In the genomic region with DNA sequence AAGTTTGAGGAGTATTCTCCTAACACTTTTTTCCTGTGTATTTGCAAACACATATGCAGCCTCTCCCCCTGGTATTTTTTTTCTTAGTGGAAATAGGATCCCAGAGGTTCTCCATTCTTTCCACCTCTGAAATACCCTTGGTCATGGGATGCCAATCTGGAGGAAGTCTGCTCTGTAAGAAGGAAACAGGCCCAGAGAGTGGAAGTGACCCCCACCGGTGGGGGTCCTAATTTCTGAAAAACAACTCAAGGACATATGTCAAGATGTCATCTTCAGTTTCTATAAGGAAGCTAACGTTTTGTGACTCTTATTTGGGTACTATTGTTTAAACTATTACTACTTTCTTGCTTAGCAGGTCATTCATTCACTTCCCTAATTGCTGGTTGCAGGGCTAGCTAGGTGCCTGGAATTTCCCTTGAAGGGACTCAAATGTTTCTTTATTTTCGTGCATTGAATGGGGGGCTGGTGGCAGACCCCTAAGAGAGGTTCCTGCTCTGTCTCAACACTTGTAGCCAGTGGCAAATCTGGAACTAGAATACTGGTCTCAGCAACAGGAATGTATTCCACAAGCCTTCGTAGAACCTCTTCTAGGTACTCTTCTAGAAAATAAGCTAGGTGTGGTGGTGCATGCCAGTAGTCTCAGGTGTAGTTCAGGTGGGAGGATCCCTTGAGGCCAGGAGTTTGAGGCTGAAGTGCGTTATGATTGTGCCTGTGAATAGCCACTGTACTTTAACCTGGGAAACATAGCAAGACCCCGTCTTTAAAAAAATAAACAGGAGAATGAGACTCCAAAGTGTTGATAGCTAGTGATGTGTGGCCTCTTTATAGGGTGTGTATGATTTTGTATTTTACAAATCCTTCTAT, we compare ENCODE assay signal across 8 cellular contexts.
DNase-seq lines count a peak whose midpoint lies in the region; ATAC-seq and TF ChIP-seq lines count a peak whose summit lies in the region.

No MANE protein-coding gene starts in this region.

- peak; percentile 10 for ATAC-seq in HG03354 (IDR thresholded peaks at IDR 0.05; ENCODE audit: poor library complexity, severe bottlenecking, unreplicated experiment)
- no peak for ATAC-seq in activated naive CD8-positive, alpha-beta T cell treated with anti-CD3 and anti-CD28 coated beads, Interleukin-2, amount 50 U/mL, for 24 hours

- DNase-seq in CD1c-positive myeloid dendritic cell (ENCODE audit: extremely low spot score) (peak; percentile 68), NCI-H146 treated with DMSO at 0.1 percent for 48 hours (lab: John Stamatoyannopoulos, UW; ENCODE audit: unreplicated experiment) (no peak), KBM-7 (no peak), D341Med (ENCODE audit: low spot score) (no peak)
- DNase-seq in activated naive CD8-positive, alpha-beta T cell treated with anti-CD3 and anti-CD28 coated beads, Interleukin-2, amount 50 U/mL, for 24 hours: no peak
- DNase-seq in stimulated activated CD4-positive, alpha-beta T cell treated with anti-CD3 and anti-CD28 coated beads, Interleukin-4, amount 100 ng/mL, for 1 hour: no peak

- H3K9me3 Mint-ChIP-seq in activated naive CD8-positive, alpha-beta T cell treated with anti-CD3 and anti-CD28 coated beads, Interleukin-2, amount 50 U/mL, for 24 hours: no peaks in the 10 kb centered on the region
- no peaks in the 10 kb centered on the region for H3K9me3 Mint-ChIP-seq in nephron

- no peaks in the 10 kb centered on the region for H3K27me3 Mint-ChIP-seq in activated naive CD8-positive, alpha-beta T cell treated with anti-CD3 and anti-CD28 coated beads, Interleukin-2, amount 50 U/mL, for 24 hours
- no peaks in the 10 kb centered on the region for H3K27me3 Mint-ChIP-seq in nephron (ENCODE audit: low read depth)

- peaks cover 58% of the 10 kb centered on the region for H3K4me1 Mint-ChIP-seq in activated naive CD8-positive, alpha-beta T cell treated with anti-CD3 and anti-CD28 coated beads, Interleukin-2, amount 50 U/mL, for 24 hours
- peaks cover 70% of the 10 kb centered on the region for H3K4me1 Mint-ChIP-seq in nephron

- TF ChIP-seq CTCF in nephron (IDR thresholded peaks at IDR 0.05; ENCODE audit: unreplicated experiment in 3 of 3): no peak

- H3K4me3 Mint-ChIP-seq in activated naive CD8-positive, alpha-beta T cell treated with anti-CD3 and anti-CD28 coated beads, Interleukin-2, amount 50 U/mL, for 24 hours: peak overlapping the region; percentile 76
- H3K4me3 Mint-ChIP-seq in nephron: peak overlapping the region; percentile 83 to 91 (median 90)

- in situ Hi-C loops in KBM-7 (cut with MboI; ENCODE audit: low pct_unique_long_range_greater_than_20kb, low sequenced_read_pairs): no loop called here

- H3K36me3 Mint-ChIP-seq in activated naive CD8-positive, alpha-beta T cell treated with anti-CD3 and anti-CD28 coated beads, Interleukin-2, amount 50 U/mL, for 24 hours (ENCODE audit: low read depth): no peaks in the 10 kb centered on the region
- H3K36me3 Mint-ChIP-seq in nephron (ENCODE audit: low read depth): peaks cover 29% of the 10 kb centered on the region

- no peak overlapping the region for H3K27ac Mint-ChIP-seq in activated naive CD8-positive, alpha-beta T cell treated with anti-CD3 and anti-CD28 coated beads, Interleukin-2, amount 50 U/mL, for 24 hours
- peak overlapping the region; percentile 64 to 98 (median 95) for H3K27ac Mint-ChIP-seq in nephron
